ENCODE assay signal across 10 cellular contexts in genomic region chr17:79513206-79513605, GRCh38.
"Had no signal": no experiment of that assay in that cellular context is flagged by ENCODE, and none has a peak within 500 bp of the region (broad histone marks: within the 10 kb centered on the region; RNA-seq: fewer than 3 reads in every experiment).

No MANE protein-coding gene starts in this region.

- FAIRE-seq: H1, H54 had no signal

- H3K4me3 ChIP-seq: GM23248, GM23338, HAP-1 had no signal

- H3K27ac ChIP-seq: GM23248 had no signal

- ATAC-seq: GM23338 had no signal

- H3K4me1 ChIP-seq: HAP-1 had no signal

- H3K36me3 ChIP-seq: HAP-1 had no signal

- DNase-seq: GM23248, GOT3, H7, H9, HCEC 1CT, HFFc6 had no signal

- H3K9me3 ChIP-seq: HAP-1 had no signal

- H3K27ac Mint-ChIP-seq: GM23338, H9, HFFc6 had no signal

- H3K4me3 Mint-ChIP-seq: GM23338, H9, HFFc6 had no signal

- H3K9ac ChIP-seq: GM23248 had no signal

- H3K4me2 ChIP-seq: GM23338 had no signal
